ENCODE assay signal across 1 cellular context in genomic region chr1:20921285-20921684, GRCh38.
TF ChIP-seq lines count a peak whose summit lies in the region.

No MANE protein-coding gene starts in this region.

TF ChIP-seq in H1, 55 proteins besides CTCF, POLR2A, EP300 and RAD21 (continued from another document):
- TF ChIP-seq FOSL1 (IDR thresholded peaks at IDR 0.05; ENCODE audit: insufficient read depth, low read depth, low read length): no peak
- TF ChIP-seq, protein P1, sequence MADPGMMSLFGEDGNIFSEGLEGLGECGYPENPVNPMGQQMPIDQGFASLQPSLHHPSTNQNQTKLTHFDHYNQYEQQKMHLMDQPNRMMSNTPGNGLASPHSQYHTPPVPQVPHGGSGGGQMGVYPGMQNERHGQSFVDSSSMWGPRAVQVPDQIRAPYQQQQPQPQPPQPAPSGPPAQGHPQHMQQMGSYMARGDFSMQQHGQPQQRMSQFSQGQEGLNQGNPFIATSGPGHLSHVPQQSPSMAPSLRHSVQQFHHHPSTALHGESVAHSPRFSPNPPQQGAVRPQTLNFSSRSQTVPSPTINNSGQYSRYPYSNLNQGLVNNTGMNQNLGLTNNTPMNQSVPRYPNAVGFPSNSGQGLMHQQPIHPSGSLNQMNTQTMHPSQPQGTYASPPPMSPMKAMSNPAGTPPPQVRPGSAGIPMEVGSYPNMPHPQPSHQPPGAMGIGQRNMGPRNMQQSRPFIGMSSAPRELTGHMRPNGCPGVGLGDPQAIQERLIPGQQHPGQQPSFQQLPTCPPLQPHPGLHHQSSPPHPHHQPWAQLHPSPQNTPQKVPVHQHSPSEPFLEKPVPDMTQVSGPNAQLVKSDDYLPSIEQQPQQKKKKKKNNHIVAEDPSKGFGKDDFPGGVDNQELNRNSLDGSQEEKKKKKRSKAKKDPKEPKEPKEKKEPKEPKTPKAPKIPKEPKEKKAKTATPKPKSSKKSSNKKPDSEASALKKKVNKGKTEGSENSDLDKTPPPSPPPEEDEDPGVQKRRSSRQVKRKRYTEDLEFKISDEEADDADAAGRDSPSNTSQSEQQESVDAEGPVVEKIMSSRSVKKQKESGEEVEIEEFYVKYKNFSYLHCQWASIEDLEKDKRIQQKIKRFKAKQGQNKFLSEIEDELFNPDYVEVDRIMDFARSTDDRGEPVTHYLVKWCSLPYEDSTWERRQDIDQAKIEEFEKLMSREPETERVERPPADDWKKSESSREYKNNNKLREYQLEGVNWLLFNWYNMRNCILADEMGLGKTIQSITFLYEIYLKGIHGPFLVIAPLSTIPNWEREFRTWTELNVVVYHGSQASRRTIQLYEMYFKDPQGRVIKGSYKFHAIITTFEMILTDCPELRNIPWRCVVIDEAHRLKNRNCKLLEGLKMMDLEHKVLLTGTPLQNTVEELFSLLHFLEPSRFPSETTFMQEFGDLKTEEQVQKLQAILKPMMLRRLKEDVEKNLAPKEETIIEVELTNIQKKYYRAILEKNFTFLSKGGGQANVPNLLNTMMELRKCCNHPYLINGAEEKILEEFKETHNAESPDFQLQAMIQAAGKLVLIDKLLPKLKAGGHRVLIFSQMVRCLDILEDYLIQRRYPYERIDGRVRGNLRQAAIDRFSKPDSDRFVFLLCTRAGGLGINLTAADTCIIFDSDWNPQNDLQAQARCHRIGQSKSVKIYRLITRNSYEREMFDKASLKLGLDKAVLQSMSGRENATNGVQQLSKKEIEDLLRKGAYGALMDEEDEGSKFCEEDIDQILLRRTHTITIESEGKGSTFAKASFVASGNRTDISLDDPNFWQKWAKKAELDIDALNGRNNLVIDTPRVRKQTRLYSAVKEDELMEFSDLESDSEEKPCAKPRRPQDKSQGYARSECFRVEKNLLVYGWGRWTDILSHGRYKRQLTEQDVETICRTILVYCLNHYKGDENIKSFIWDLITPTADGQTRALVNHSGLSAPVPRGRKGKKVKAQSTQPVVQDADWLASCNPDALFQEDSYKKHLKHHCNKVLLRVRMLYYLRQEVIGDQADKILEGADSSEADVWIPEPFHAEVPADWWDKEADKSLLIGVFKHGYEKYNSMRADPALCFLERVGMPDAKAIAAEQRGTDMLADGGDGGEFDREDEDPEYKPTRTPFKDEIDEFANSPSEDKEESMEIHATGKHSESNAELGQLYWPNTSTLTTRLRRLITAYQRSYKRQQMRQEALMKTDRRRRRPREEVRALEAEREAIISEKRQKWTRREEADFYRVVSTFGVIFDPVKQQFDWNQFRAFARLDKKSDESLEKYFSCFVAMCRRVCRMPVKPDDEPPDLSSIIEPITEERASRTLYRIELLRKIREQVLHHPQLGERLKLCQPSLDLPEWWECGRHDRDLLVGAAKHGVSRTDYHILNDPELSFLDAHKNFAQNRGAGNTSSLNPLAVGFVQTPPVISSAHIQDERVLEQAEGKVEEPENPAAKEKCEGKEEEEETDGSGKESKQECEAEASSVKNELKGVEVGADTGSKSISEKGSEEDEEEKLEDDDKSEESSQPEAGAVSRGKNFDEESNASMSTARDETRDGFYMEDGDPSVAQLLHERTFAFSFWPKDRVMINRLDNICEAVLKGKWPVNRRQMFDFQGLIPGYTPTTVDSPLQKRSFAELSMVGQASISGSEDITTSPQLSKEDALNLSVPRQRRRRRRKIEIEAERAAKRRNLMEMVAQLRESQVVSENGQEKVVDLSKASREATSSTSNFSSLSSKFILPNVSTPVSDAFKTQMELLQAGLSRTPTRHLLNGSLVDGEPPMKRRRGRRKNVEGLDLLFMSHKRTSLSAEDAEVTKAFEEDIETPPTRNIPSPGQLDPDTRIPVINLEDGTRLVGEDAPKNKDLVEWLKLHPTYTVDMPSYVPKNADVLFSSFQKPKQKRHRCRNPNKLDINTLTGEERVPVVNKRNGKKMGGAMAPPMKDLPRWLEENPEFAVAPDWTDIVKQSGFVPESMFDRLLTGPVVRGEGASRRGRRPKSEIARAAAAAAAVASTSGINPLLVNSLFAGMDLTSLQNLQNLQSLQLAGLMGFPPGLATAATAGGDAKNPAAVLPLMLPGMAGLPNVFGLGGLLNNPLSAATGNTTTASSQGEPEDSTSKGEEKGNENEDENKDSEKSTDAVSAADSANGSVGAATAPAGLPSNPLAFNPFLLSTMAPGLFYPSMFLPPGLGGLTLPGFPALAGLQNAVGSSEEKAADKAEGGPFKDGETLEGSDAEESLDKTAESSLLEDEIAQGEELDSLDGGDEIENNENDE (IDR thresholded peaks at IDR 0.05; ENCODE audit: insufficient replicate concordance, low read length): no peak
- no peak for TF ChIP-seq GABPA (IDR thresholded peaks at IDR 0.05; ENCODE audit: borderline replicate concordance, insufficient read depth, low read length)
- no peak for TF ChIP-seq ASH2L (IDR thresholded peaks at IDR 0.05; ENCODE audit: low read length)
- no peak for TF ChIP-seq CTBP2 (IDR thresholded peaks at IDR 0.05; ENCODE audit: borderline replicate concordance, insufficient read depth, insufficient read length, low read length)
- TF ChIP-seq SIN3A (conservative IDR thresholded peaks at IDR 0.05 in 1 of 2, IDR thresholded peaks at IDR 0.05 in 1 of 2; ENCODE audit: low read depth in 1 of 2, low read length in 2 of 2): no peak
- no peak for TF ChIP-seq CHD2 (IDR thresholded peaks at IDR 0.05; ENCODE audit: low read length)
- TF ChIP-seq TCF12 (IDR thresholded peaks at IDR 0.05; ENCODE audit: low read depth, low read length): no peak
- TF ChIP-seq SIRT6 (IDR thresholded peaks at IDR 0.05; ENCODE audit: low read length): no peak
- no peak for TF ChIP-seq KDM5A (IDR thresholded peaks at IDR 0.05; ENCODE audit: low read length)
- TF ChIP-seq KDM4A (IDR thresholded peaks at IDR 0.05; ENCODE audit: low read depth, low read length, severe bottlenecking): no peak
